In genomic region chr1:178362784-178363183, GRCh38 we compare ENCODE assay signal across 26 cellular contexts.
DNase-seq lines count a peak whose midpoint lies in the region; ATAC-seq, FAIRE-seq and TF ChIP-seq lines count a peak whose summit lies in the region.
"Had no signal": no experiment of that assay in that cellular context is flagged by ENCODE, and none has a peak within 500 bp of the region (broad histone marks: within the 10 kb centered on the region; RNA-seq: fewer than 3 reads in every experiment).

No MANE protein-coding gene starts in this region.

- no TSS peak for BruUV-seq in mammary epithelial cell (replicated peaks; lab: Mats Ljungman, UMichigan)

- no peaks in the 10 kb centered on the region for H3K36me3 Mint-ChIP-seq in activated T-helper 1 cell treated with anti-CD3 and anti-CD28 coated beads, Interleukin-12 subunit alpha, Interleukin-12 subunit beta, Interleukin-2, Interleukin-4 antibody, amounts not matched to agents 30 ng/mL and 10 ng/mL and 1 ng/mL, durations not matched to agents 14 hours and 24 hours and 36 hours (ENCODE audit: low read depth)
- H3K36me3 Mint-ChIP-seq: activated naive CD8-positive, alpha-beta T cell had no signal

- peaks cover 18% of the 10 kb centered on the region; the same call in 2 of the 3 replicates for H3K4me1 ChIP-seq in A549
- H3K4me1 ChIP-seq in mammary epithelial cell (ENCODE audit: insufficient read depth, low read length), result peaks cover 10% of the 10 kb centered on the region

- H3K27ac ChIP-seq in A549, result no peak overlapping the region
- H3K27ac ChIP-seq in mammary epithelial cell (ENCODE audit: insufficient read depth, low read depth, low read length), result no peak overlapping the region
- H3K27ac ChIP-seq: body of pancreas, HL-60, left ventricle myocardium inferior, PC-9, upper lobe of left lung had no signal

- H3K4me2 ChIP-seq in A549 (no peak overlapping the region), mammary epithelial cell (ENCODE audit: insufficient read depth, low read depth, low read length) (peak overlapping the region; percentile 30)
- H3K4me2 ChIP-seq: PC-9 had no signal

- in situ Hi-C loops in mammary epithelial cell (cut with MboI; ENCODE audit: low sequenced_read_pairs in 2 of 2), result no loop called here

- no peak for TF ChIP-seq RAD21 in A549 (conservative IDR thresholded peaks at IDR 0.05 in 1 of 2, IDR thresholded peaks at IDR 0.05 in 1 of 2)

- H3K79me2 ChIP-seq in mammary epithelial cell (ENCODE audit: insufficient read depth, low read length), result peaks cover 75% of the 10 kb centered on the region

- no peaks in the 10 kb centered on the region for H3K9me3 Mint-ChIP-seq in activated T-helper 1 cell treated with anti-CD3 and anti-CD28 coated beads, Interleukin-12 subunit alpha, Interleukin-12 subunit beta, Interleukin-2, Interleukin-4 antibody, amounts not matched to agents 30 ng/mL and 10 ng/mL and 1 ng/mL, durations not matched to agents 14 hours and 24 hours and 36 hours
- H3K9me3 Mint-ChIP-seq: dendritic cell treated with granulocyte-macrophage colony-stimulating factor and Interleukin-4, amounts not matched to agents 40 ng/mL and 50 ng/mL, for 4 days; stimulated activated naive CD8-positive, alpha-beta T cell treated with anti-CD3 and anti-CD28 coated beads, Interleukin-15, amount 100 ng/mL, for 72 hours; T-helper 1 cell treated with Interleukin-12 subunit alpha and Interleukin-12 subunit beta and Interleukin-4 antibody, amounts not matched to agents 30 μg/mL and 1 μg/mL, for 36 hours had no signal

- intact Hi-C loops in mammary epithelial cell (cut with micrococcal nuclease), result no loop called here
- intact Hi-C loops in activated T-helper 1 cell treated with anti-CD3 and anti-CD28 coated beads, Interleukin-12 subunit alpha, Interleukin-12 subunit beta, Interleukin-2, Interleukin-4 antibody, amounts not matched to agents 30 ng/mL and 10 ng/mL and 1 ng/mL, durations not matched to agents 14 hours and 24 hours and 36 hours (cut with micrococcal nuclease), result no loop called here

- CTCF ChIA-PET in A549 (lab: Yijun Ruan, JAX), result no interaction called here
- CTCF ChIA-PET in mammary epithelial cell (lab: Charles Lee; ENCODE audit: low non-redundant PET), result no interaction called here

- no peak for ATAC-seq in A549
- no peak for ATAC-seq in HG03565 (IDR thresholded peaks at IDR 0.05; ENCODE audit: unreplicated experiment)
- ATAC-seq in GM18520 (IDR thresholded peaks at IDR 0.05; ENCODE audit: unreplicated experiment), result no peak
- ATAC-seq: body of pancreas; mucosa of descending colon; stimulated activated naive CD8-positive, alpha-beta T cell treated with anti-CD3 and anti-CD28 coated beads, Interleukin-15, amount 100 ng/mL, for 72 hours had no signal

- 85% methylated on average over 3 of the region's 3 CpGs for WGBS in A549 (ENCODE audit: missing lambda C conversion rate)
- WGBS in mammary epithelial cell (ENCODE audit: low coverage, missing lambda C conversion rate), result 79% methylated on average over 3 of the region's 3 CpGs

- TF ChIP-seq EP300 in A549 (IDR thresholded peaks at IDR 0.05), result no peak

- H3K27ac Mint-ChIP-seq in activated T-helper 1 cell treated with anti-CD3 and anti-CD28 coated beads, Interleukin-12 subunit alpha, Interleukin-12 subunit beta, Interleukin-2, Interleukin-4 antibody, amounts not matched to agents 30 ng/mL and 10 ng/mL and 1 ng/mL, durations not matched to agents 14 hours and 24 hours and 36 hours, result no peak overlapping the region
- H3K27ac Mint-ChIP-seq: activated naive CD8-positive, alpha-beta T cell; dendritic cell treated with granulocyte-macrophage colony-stimulating factor and Interleukin-4, amounts not matched to agents 40 ng/mL and 50 ng/mL, for 4 days; stimulated activated naive CD8-positive, alpha-beta T cell treated with anti-CD3 and anti-CD28 coated beads, Interleukin-15, amount 100 ng/mL, for 72 hours; T-helper 1 cell treated with Interleukin-12 subunit alpha and Interleukin-12 subunit beta and Interleukin-4 antibody, amounts not matched to agents 30 μg/mL and 1 μg/mL, for 36 hours had no signal

- no peak overlapping the region for H3K4me3 Mint-ChIP-seq in activated T-helper 1 cell treated with anti-CD3 and anti-CD28 coated beads, Interleukin-12 subunit alpha, Interleukin-12 subunit beta, Interleukin-2, Interleukin-4 antibody, amounts not matched to agents 30 ng/mL and 10 ng/mL and 1 ng/mL, durations not matched to agents 14 hours and 24 hours and 36 hours
- H3K4me3 Mint-ChIP-seq: activated naive CD8-positive, alpha-beta T cell; dendritic cell treated with granulocyte-macrophage colony-stimulating factor and Interleukin-4, amounts not matched to agents 40 ng/mL and 50 ng/mL, for 4 days; stimulated activated naive CD8-positive, alpha-beta T cell treated with anti-CD3 and anti-CD28 coated beads, Interleukin-15, amount 100 ng/mL, for 72 hours; T-helper 1 cell treated with Interleukin-12 subunit alpha and Interleukin-12 subunit beta and Interleukin-4 antibody, amounts not matched to agents 30 μg/mL and 1 μg/mL, for 36 hours had no signal

- no peak overlapping the region for H3K4me3 ChIP-seq in A549
- no peak overlapping the region for H3K4me3 ChIP-seq in mammary epithelial cell (replicated peaks in 1 of 3; ENCODE audit: insufficient read depth in 1 of 3, low read depth in 2 of 3, low read length in 3 of 3)
- H3K4me3 ChIP-seq: body of pancreas, left ventricle myocardium inferior, mucosa of descending colon, PC-9, upper lobe of left lung had no signal

- H4K20me1 ChIP-seq in mammary epithelial cell (ENCODE audit: insufficient read depth, low read length), result no peaks in the 10 kb centered on the region

- TF ChIP-seq CTCF in A549 (IDR thresholded peaks at IDR 0.05) (no peak), mammary epithelial cell (conservative IDR thresholded peaks at IDR 0.05 in 1 of 2, IDR thresholded peaks at IDR 0.05 in 1 of 2; ENCODE audit: extremely low read depth in 1 of 2, insufficient read depth in 1 of 2, low read depth in 1 of 2, low read length in 2 of 2) (no peak)

- no peak overlapping the region for H3K9ac ChIP-seq in mammary epithelial cell (ENCODE audit: insufficient read depth, low read length)

- no peaks in the 10 kb centered on the region for H3K27me3 ChIP-seq in mammary epithelial cell (ENCODE audit: insufficient read depth, low read length)
- H3K27me3 ChIP-seq: body of pancreas, upper lobe of left lung had no signal

- FAIRE-seq in A549 (lab: Jason Lieb, UNC), result peak; percentile 28
- FAIRE-seq: small intestine had no signal

- H3K36me3 ChIP-seq in mammary epithelial cell (ENCODE audit: insufficient read depth, low read length), result no peaks in the 10 kb centered on the region
- H3K36me3 ChIP-seq: left ventricle myocardium inferior, upper lobe of left lung had no signal

- H3K9me3 ChIP-seq in A549 (no peaks in the 10 kb centered on the region), mammary epithelial cell (replicated peaks; ENCODE audit: insufficient read depth, low read length) (no peaks in the 10 kb centered on the region)
- H3K9me3 ChIP-seq: body of pancreas, left ventricle myocardium inferior, mucosa of descending colon, upper lobe of left lung had no signal

- TF ChIP-seq POLR2A in A549 (IDR thresholded peaks at IDR 0.05; ENCODE audit: low read length), result no peak

- no peaks in the 10 kb centered on the region for H3K4me1 Mint-ChIP-seq in activated T-helper 1 cell treated with anti-CD3 and anti-CD28 coated beads, Interleukin-12 subunit alpha, Interleukin-12 subunit beta, Interleukin-2, Interleukin-4 antibody, amounts not matched to agents 30 ng/mL and 10 ng/mL and 1 ng/mL, durations not matched to agents 14 hours and 24 hours and 36 hours (ENCODE audit: low read depth)
- H3K4me1 Mint-ChIP-seq: stimulated activated naive CD8-positive, alpha-beta T cell treated with anti-CD3 and anti-CD28 coated beads, Interleukin-15, amount 100 ng/mL, for 72 hours had no signal

- dilution Hi-C loops in mammary epithelial cell (cut with HindIII; ENCODE audit: low sequenced_read_pairs), result no loop called here

- DNase-seq in A549 (ENCODE audit: low read depth in 1 of 2, low spot score in 1 of 2), result no peak
- peak; percentile 92 for DNase-seq in HCEC 1CT
- DNase-seq in mammary epithelial cell, result no peak
- DNase-seq in fibroblast of the conjunctiva (ENCODE audit: low read depth), result peak; percentile 14
- no peak for DNase-seq in activated T-helper 1 cell treated with anti-CD3 and anti-CD28 coated beads, Interleukin-12 subunit alpha, Interleukin-12 subunit beta, Interleukin-2, Interleukin-4 antibody, amounts not matched to agents 30 ng/mL and 10 ng/mL and 1 ng/mL, durations not matched to agents 14 hours and 24 hours and 36 hours (ENCODE audit: low spot score)
- no peak for DNase-seq in HK-2 (ENCODE audit: unreplicated experiment)
- DNase-seq: activated CD4-positive, alpha-beta T cell treated with anti-CD3 and anti-CD28 coated beads for 48 hours; body of pancreas; C1 segment of cervical spinal cord; GDM1; left ventricle myocardium inferior; mucosa of descending colon; NCI-H187 treated with DMSO at 0.1 percent for 48 hours; NCI-H446; PC-9; small intestine; stimulated activated CD4-positive, alpha-beta T cell treated with anti-CD3 and anti-CD28 coated beads, Interleukin-4, amount 100 ng/mL, for 1 hour; stimulated activated naive CD8-positive, alpha-beta T cell treated with anti-CD3 and anti-CD28 coated beads, Interleukin-15, amount 100 ng/mL, for 72 hours; upper lobe of left lung had no signal

- no peaks in the 10 kb centered on the region for H3K27me3 Mint-ChIP-seq in activated T-helper 1 cell treated with anti-CD3 and anti-CD28 coated beads, Interleukin-12 subunit alpha, Interleukin-12 subunit beta, Interleukin-2, Interleukin-4 antibody, amounts not matched to agents 30 ng/mL and 10 ng/mL and 1 ng/mL, durations not matched to agents 14 hours and 24 hours and 36 hours (ENCODE audit: insufficient read depth)
- H3K27me3 Mint-ChIP-seq: dendritic cell treated with granulocyte-macrophage colony-stimulating factor and Interleukin-4, amounts not matched to agents 40 ng/mL and 50 ng/mL, for 4 days; progenitor cell of endocrine pancreas; stimulated activated naive CD8-positive, alpha-beta T cell treated with anti-CD3 and anti-CD28 coated beads, Interleukin-15, amount 100 ng/mL, for 72 hours had no signal

- POLR2A ChIA-PET in A549 (lab: Yijun Ruan, JAX), result no interaction called here

- no peak overlapping the region for H2AFZ ChIP-seq in mammary epithelial cell (ENCODE audit: low read depth, low read length)
- H2AFZ ChIP-seq: PC-9 had no signal

TF ChIP-seq in A549, 52 proteins besides CTCF, POLR2A, EP300 and RAD21 (continues in another document):
- TF ChIP-seq CHD2 (IDR thresholded peaks at IDR 0.05; ENCODE audit: low read length, partially characterized antibody), result no peak
- no peak for TF ChIP-seq ESRRA (IDR thresholded peaks at IDR 0.05; ENCODE audit: borderline replicate concordance, low read length)
- no peak for TF ChIP-seq KDM5A (IDR thresholded peaks at IDR 0.05)
- TF ChIP-seq CBX2 (IDR thresholded peaks at IDR 0.05; ENCODE audit: borderline replicate concordance, low read depth), result no peak
- TF ChIP-seq NPAS2 (CRISPR knock-in tag; IDR thresholded peaks at IDR 0.05; ENCODE audit: borderline replicate concordance), result no peak

Comparison
In these comparisons a context has a peak if more than half of its experiments do, and no peak if none do; other contexts are left out.
1. DNase-seq: peak in HCEC 1CT (single experiment) and fibroblast of the conjunctiva (single experiment); none in A549 (0 of 2), mammary epithelial cell (single experiment), activated T-helper 1 cell treated with anti-CD3 and anti-CD28 coated beads, Interleukin-12 subunit alpha, Interleukin-12 subunit beta, Interleukin-2, Interleukin-4 antibody, amounts not matched to agents 30 ng/mL and 10 ng/mL and 1 ng/mL, durations not matched to agents 14 hours and 24 hours and 36 hours (single experiment) and HK-2 (single experiment).